ENCODE assay signal across 1 cellular context in the genomic region with DNA sequence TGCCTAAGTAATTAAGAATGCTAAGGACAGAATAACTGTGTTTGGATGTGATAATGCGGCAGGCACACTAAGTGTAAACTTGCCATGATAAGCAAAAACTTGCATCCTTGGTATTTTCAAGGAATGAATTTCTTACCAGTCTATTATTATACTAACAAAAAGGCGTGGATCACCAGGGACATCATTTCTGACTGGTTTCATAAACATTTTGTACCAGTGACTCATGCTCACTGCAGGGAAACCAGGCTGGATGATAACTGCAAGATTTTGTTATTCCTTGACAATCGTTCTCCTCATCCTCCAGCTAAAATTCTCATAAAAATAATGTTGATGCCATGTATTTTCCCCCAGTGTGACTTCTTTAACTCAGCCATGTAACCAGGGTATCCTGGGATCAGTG.
TF ChIP-seq lines count a peak whose summit lies in the region.

No MANE protein-coding gene starts in this region.

TF ChIP-seq in A549, 52 proteins besides CTCF, POLR2A, EP300 and RAD21 (continued from another document):
- TF ChIP-seq, protein P1, sequence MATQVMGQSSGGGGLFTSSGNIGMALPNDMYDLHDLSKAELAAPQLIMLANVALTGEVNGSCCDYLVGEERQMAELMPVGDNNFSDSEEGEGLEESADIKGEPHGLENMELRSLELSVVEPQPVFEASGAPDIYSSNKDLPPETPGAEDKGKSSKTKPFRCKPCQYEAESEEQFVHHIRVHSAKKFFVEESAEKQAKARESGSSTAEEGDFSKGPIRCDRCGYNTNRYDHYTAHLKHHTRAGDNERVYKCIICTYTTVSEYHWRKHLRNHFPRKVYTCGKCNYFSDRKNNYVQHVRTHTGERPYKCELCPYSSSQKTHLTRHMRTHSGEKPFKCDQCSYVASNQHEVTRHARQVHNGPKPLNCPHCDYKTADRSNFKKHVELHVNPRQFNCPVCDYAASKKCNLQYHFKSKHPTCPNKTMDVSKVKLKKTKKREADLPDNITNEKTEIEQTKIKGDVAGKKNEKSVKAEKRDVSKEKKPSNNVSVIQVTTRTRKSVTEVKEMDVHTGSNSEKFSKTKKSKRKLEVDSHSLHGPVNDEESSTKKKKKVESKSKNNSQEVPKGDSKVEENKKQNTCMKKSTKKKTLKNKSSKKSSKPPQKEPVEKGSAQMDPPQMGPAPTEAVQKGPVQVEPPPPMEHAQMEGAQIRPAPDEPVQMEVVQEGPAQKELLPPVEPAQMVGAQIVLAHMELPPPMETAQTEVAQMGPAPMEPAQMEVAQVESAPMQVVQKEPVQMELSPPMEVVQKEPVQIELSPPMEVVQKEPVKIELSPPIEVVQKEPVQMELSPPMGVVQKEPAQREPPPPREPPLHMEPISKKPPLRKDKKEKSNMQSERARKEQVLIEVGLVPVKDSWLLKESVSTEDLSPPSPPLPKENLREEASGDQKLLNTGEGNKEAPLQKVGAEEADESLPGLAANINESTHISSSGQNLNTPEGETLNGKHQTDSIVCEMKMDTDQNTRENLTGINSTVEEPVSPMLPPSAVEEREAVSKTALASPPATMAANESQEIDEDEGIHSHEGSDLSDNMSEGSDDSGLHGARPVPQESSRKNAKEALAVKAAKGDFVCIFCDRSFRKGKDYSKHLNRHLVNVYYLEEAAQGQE (IDR thresholded peaks at IDR 0.05) = no peak
- TF ChIP-seq RCOR1 (IDR thresholded peaks at IDR 0.05; ENCODE audit: low read depth, low read length) = no peak
- no peak for TF ChIP-seq TP53 (CRISPR knock-in tag; IDR thresholded peaks at IDR 0.05)
- no peak for TF ChIP-seq HOXA7 (CRISPR knock-in tag; IDR thresholded peaks at IDR 0.05)
- TF ChIP-seq RFX5 (IDR thresholded peaks at IDR 0.05) = no peak
